Comparison of ENCODE assay signal across 10 cellular contexts in the genomic region with DNA sequence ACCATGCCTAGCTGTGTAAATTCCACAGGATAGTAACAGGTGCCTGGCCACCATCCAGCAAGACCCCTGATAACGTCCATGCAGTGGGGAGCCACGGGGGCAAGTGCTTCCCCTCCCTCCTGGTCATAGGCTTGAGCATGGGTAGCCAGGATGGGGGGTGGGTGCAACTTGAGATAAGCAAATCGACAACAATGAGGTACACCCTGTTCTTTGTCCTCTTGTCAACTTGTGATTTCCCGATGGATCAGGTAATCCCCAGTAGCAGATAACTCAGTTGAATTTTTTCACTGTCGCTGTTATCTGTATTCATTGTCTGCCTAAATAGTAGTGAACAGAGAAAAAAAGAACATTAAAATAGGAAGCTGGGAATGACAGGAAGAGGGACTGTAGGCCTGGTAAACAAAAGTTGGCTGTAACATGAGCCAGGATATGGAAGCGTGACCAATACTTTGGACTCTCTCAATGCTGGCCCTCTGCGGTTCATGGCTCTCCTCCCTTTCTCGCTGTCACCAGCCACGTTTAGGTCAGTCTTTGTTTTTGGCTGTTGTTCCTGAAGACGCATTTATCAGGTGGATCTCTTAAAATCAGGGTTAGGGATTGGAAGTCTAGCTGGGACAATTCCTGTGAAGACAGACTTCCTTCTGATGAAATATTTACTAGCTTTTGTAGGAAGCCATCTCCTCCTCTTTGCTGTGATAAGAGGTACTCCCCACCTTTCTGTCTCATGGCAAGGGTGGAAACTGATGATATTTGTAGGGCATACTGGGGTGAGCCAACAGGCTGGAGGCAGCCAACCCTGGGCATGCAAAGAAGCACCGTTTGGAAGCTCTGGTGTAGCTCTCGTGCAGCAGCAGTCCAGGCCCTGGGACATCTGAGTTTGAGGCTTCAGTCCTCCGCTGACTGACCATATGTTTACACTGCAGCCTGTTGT. TPM values are rescaled to one million over a fixed set of nuclear protein-coding genes. Genes with fewer than 3 reads are reported as not detected.
DNase-seq lines count a peak whose midpoint lies in the region; ATAC-seq and TF ChIP-seq lines count a peak whose summit lies in the region.
"Had no signal": no experiment of that assay in that cellular context is flagged by ENCODE, and none has a peak within 500 bp of the region (broad histone marks: within the 10 kb centered on the region; RNA-seq: fewer than 3 reads in every experiment).

No MANE protein-coding gene starts in this region.

- no peak overlapping the region for H3K27ac ChIP-seq in fibroblast of lung (ENCODE audit: insufficient read depth, low read length)

- DNase-seq in AG20443 (ENCODE audit: low spot score) (peak; percentile 86), NCI-H146 treated with DMSO at 0.1 percent for 48 hours (lab: John Stamatoyannopoulos, UW; ENCODE audit: unreplicated experiment) (peak; percentile 60), fibroblast of lung (ENCODE audit: low read depth in 2 of 2) (peak; percentile 54 to 77), germinal center (ENCODE audit: low spot score) (no peak), Caco-2 (no peak), iPS-NIHi7 (ENCODE audit: extremely low spot score) (no peak)
- DNase-seq: activated CD8-positive, alpha-beta memory T cell treated with anti-CD3 and anti-CD28 coated beads, Interleukin-2, amount 50 U/mL, for 48 hours had no signal

- no TSS peak for BruUV-seq in Caco-2 (replicated peaks; lab: Mats Ljungman, UMichigan)

- no peak for TF ChIP-seq CTCF in fibroblast of lung (conservative IDR thresholded peaks at IDR 0.05 in 1 of 2, IDR thresholded peaks at IDR 0.05 in 1 of 2; ENCODE audit: low read depth in 1 of 2, low read length in 2 of 2)
- no peak for TF ChIP-seq CTCF in nephron (IDR thresholded peaks at IDR 0.05; ENCODE audit: unreplicated experiment in 3 of 3)
- TF ChIP-seq CTCF in Caco-2 (IDR thresholded peaks at IDR 0.05; ENCODE audit: insufficient read depth in 1 of 2, low read depth in 1 of 2, low read length in 1 of 2, severe bottlenecking in 1 of 2, unreplicated experiment in 1 of 2): no peak

- no peaks in the 10 kb centered on the region for H3K79me2 ChIP-seq in fibroblast of lung (ENCODE audit: control insufficient read depth, insufficient read depth, low read length)

- no peak overlapping the region for H2AFZ ChIP-seq in fibroblast of lung (ENCODE audit: low read length)

- H3K36me3 ChIP-seq in fibroblast of lung (ENCODE audit: control insufficient read depth, insufficient read depth, low read length) (no peaks in the 10 kb centered on the region), Caco-2 (ENCODE audit: control insufficient read depth, insufficient read depth, low read length) (no peaks in the 10 kb centered on the region)

- H3K27me3 ChIP-seq in fibroblast of lung (ENCODE audit: control insufficient read depth, insufficient read depth, low read length) (no peaks in the 10 kb centered on the region), Caco-2 (replicated peaks; ENCODE audit: control insufficient read depth, insufficient read depth, low read length) (no peaks in the 10 kb centered on the region)

- POLR2A ChIA-PET in Caco-2 (lab: Charles Lee): no interaction called here

- H3K27ac Mint-ChIP-seq in nephron (peak overlapping the region; percentile 82 to 89 (median 84)), Caco-2 (ENCODE audit: unreplicated experiment) (no peak overlapping the region)

- H3K27me3 Mint-ChIP-seq in nephron (ENCODE audit: low read depth) (no peaks in the 10 kb centered on the region), Caco-2 (ENCODE audit: insufficient read depth, unreplicated experiment) (no peaks in the 10 kb centered on the region)

- peaks cover 6% of the 10 kb centered on the region for H3K4me1 ChIP-seq in fibroblast of lung (ENCODE audit: control insufficient read depth, extremely low read depth, insufficient read depth, low read length)
- H3K4me1 ChIP-seq in Caco-2: peaks cover 14% of the 10 kb centered on the region; the same call in 1 of the 2 replicates

- H3K36me3 Mint-ChIP-seq in nephron (ENCODE audit: low read depth) (peaks cover 23% of the 10 kb centered on the region), Caco-2 (ENCODE audit: insufficient read depth, unreplicated experiment) (no peaks in the 10 kb centered on the region)
- H3K36me3 Mint-ChIP-seq: CD14-positive monocyte had no signal

- no peaks in the 10 kb centered on the region for H3K9me3 ChIP-seq in fibroblast of lung (ENCODE audit: control insufficient read depth, insufficient read depth, low read depth, low read length)
- H3K9me3 ChIP-seq in Caco-2: no peaks in the 10 kb centered on the region

- H3K9ac ChIP-seq in fibroblast of lung (ENCODE audit: insufficient read depth, low read length): no peak overlapping the region

- H3K9me3 Mint-ChIP-seq in nephron: no peaks in the 10 kb centered on the region
- no peaks in the 10 kb centered on the region for H3K9me3 Mint-ChIP-seq in Caco-2 (ENCODE audit: unreplicated experiment)

- H3K4me3 Mint-ChIP-seq in nephron (peak overlapping the region in 1 of 3 experiments; percentile 5), Caco-2 (ENCODE audit: unreplicated experiment) (no peak overlapping the region)
- H3K4me3 Mint-ChIP-seq: CD14-positive monocyte had no signal

- intact Hi-C loops in Caco-2 (cut with micrococcal nuclease; ENCODE audit: unreplicated experiment): no loop called here

- H3K4me1 Mint-ChIP-seq in nephron (peaks cover 68% of the 10 kb centered on the region), Caco-2 (ENCODE audit: low read depth, unreplicated experiment) (peaks cover 16% of the 10 kb centered on the region)

- no peaks in the 10 kb centered on the region for H4K20me1 ChIP-seq in fibroblast of lung (ENCODE audit: control insufficient read depth, extremely low read depth, insufficient read depth, low read length)

- H3K4me3 ChIP-seq in fibroblast of lung (replicated peaks in 1 of 4; ENCODE audit: control extremely low read depth in 1 of 4, insufficient read depth in 1 of 4, low read depth in 3 of 4, low read length in 4 of 4) (no peak overlapping the region), Caco-2 (ENCODE audit: low read depth, low read length) (no peak overlapping the region)

- ATAC-seq in HG02973 (IDR thresholded peaks at IDR 0.05; ENCODE audit: unreplicated experiment): no peak

- no peak overlapping the region for H3K4me2 ChIP-seq in fibroblast of lung (ENCODE audit: extremely low read depth, insufficient read depth, low read length)

- CTCF ChIA-PET in Caco-2 (lab: Charles Lee): interaction anchor here (1.0 kb wide), 1 partner anchor 9 kb away, joined by 3 read pairs; no protein-coding TSS in a partner anchor

RNA-seq across cellular contexts. Expression of a gene that starts 42.4 kb away (rescaled TPM):
- 0.51 and 0.83 TPM in 2 replicates for total RNA-seq in fibroblast of lung
- polyA plus RNA-seq in fibroblast of lung: 1.5 and 1.9 TPM in 2 replicates
- 8.0 and 10.2 TPM in 2 replicates for polyA plus RNA-seq in fibroblast of lung (2012)
- 6.6 and 9.9 TPM in 2 replicates for polyA minus RNA-seq in fibroblast of lung (ENCODE audit: low replicate concordance)
- total RNA-seq in Caco-2 (2022): 27.7 and 29.0 TPM in 2 replicates

Comparison
In these comparisons a context has a peak if more than half of its experiments do, and no peak if none do; other contexts are left out.
1. DNase-seq: peak in AG20443 (single experiment), NCI-H146 treated with DMSO at 0.1 percent for 48 hours (single experiment) and fibroblast of lung (2 of 2); none in germinal center (single experiment), Caco-2 (0 of 2) and iPS-NIHi7 (single experiment).
2. RNA of a gene that starts 42.4 kb away (total RNA-seq): 27.7 to 29.0 TPM in Caco-2; 0.51 to 0.83 TPM in fibroblast of lung; every median in the first group is over 10 times any median in the second.